1 cellular context compared by ENCODE assay signal in genomic region chr7:32490127-32490796, GRCh38.
TF ChIP-seq lines count a peak whose summit lies in the region.

TSS of gene LSM5 (minus strand) at chr7:32490380. CDS start at chr7:32490365, 15 bp downstream.

TF ChIP-seq in HepG2, 621 proteins besides CTCF, POLR2A, EP300 and RAD21 (continued from another document and continues in another):
- TF ChIP-seq PREB (CRISPR knock-in tag; IDR thresholded peaks at IDR 0.05) (no peak), ARNT2 (CRISPR knock-in tag; IDR thresholded peaks at IDR 0.05; ENCODE audit: low read depth) (peak; percentile 72), MXD1 (CRISPR knock-in tag; IDR thresholded peaks at IDR 0.05) (peak; percentile 85), ZNF317 (CRISPR knock-in tag; IDR thresholded peaks at IDR 0.05) (peak; percentile 84), SNRNP70 (IDR thresholded peaks at IDR 0.05; ENCODE audit: low read depth, low read length) (no peak), ZNF24 (IDR thresholded peaks at IDR 0.05) (no peak), HNRNPH1 (optimal IDR thresholded peaks at IDR 0.05; ENCODE audit: low read depth, low read length) (no peak), ZNF235 (CRISPR knock-in tag; IDR thresholded peaks at IDR 0.05; ENCODE audit: borderline replicate concordance) (peak; percentile 74; the same call in 1 of the 2 replicates), ATM (IDR thresholded peaks at IDR 0.05; ENCODE audit: borderline replicate concordance) (no peak), ZNF430 (CRISPR knock-in tag; IDR thresholded peaks at IDR 0.05) (peak; percentile 88; the same call in 1 of the 2 replicates), ARNTL (CRISPR knock-in tag; IDR thresholded peaks at IDR 0.05) (no peak; the same call in none of the 2 replicates), ATF1 (CRISPR knock-in tag; IDR thresholded peaks at IDR 0.05) (peak; percentile 78; the same call in 1 of the 2 replicates), HMG20B (CRISPR knock-in tag; conservative IDR thresholded peaks at IDR 0.05) (peak; percentile 54; the same call in 1 of the 2 replicates), POGZ (CRISPR knock-in tag; IDR thresholded peaks at IDR 0.05) (peak; percentile 94), ZNF335 (CRISPR knock-in tag; IDR thresholded peaks at IDR 0.05) (peak; percentile 82), ZNF790 (CRISPR knock-in tag; IDR thresholded peaks at IDR 0.05; ENCODE audit: borderline replicate concordance) (no peak), MYNN (CRISPR knock-in tag; IDR thresholded peaks at IDR 0.05; ENCODE audit: low read depth) (peak; percentile 91; the same call in 1 of the 2 replicates), REPIN1 (CRISPR knock-in tag; IDR thresholded peaks at IDR 0.05; ENCODE audit: borderline replicate concordance, low read depth) (peak; percentile 96), ARID5B (CRISPR knock-in tag; IDR thresholded peaks at IDR 0.05) (peak; percentile 71; the same call in 1 of the 2 replicates), PRPF4 (IDR thresholded peaks at IDR 0.05; ENCODE audit: low read depth, low read length, poor library complexity, severe bottlenecking) (no peak), RELA (CRISPR knock-in tag; IDR thresholded peaks at IDR 0.05) (peak; percentile 73; the same call in 1 of the 2 replicates), ZNF552 (CRISPR knock-in tag; IDR thresholded peaks at IDR 0.05; ENCODE audit: borderline replicate concordance) (peak; percentile 88; the same call in 1 of the 2 replicates), ASH2L (IDR thresholded peaks at IDR 0.05; ENCODE audit: insufficient read length, low read depth, low read length) (peak; percentile 98), ZNF354B (CRISPR knock-in tag; IDR thresholded peaks at IDR 0.05) (no peak), ZBTB33 (CRISPR knock-in tag; IDR thresholded peaks at IDR 0.05) (peak; percentile 58), ZNF619 (CRISPR knock-in tag; IDR thresholded peaks at IDR 0.05) (no peak), MAX (IDR thresholded peaks at IDR 0.05) (peak; percentile 84), ZNF703 (CRISPR knock-in tag; IDR thresholded peaks at IDR 0.05; ENCODE audit: borderline replicate concordance) (0 out of 2 replicates have a peak, but pooled peaks have one; percentile 30), ZNF720 (CRISPR knock-in tag; IDR thresholded peaks at IDR 0.05) (no peak; the same call in 1 of the 2 replicates), ZNF281 (CRISPR knock-in tag; IDR thresholded peaks at IDR 0.05; ENCODE audit: borderline replicate concordance) (no peak; the same call in 1 of the 2 replicates), CEBPB (IDR thresholded peaks at IDR 0.05; ENCODE audit: borderline replicate concordance, low read depth, low read length) (no peak), EED (CRISPR knock-in tag; IDR thresholded peaks at IDR 0.05) (peak; percentile 84; the same call in 1 of the 2 replicates), TEF (CRISPR knock-in tag; IDR thresholded peaks at IDR 0.05) (0 out of 2 replicates have a peak, but pooled peaks have one; percentile 70), ATF2 (CRISPR knock-in tag; IDR thresholded peaks at IDR 0.05) (peak; percentile 89; the same call in 1 of the 2 replicates), MAZ (IDR thresholded peaks at IDR 0.05; ENCODE audit: borderline replicate concordance, low read depth, low read length) (no peak), MAZ (CRISPR knock-in tag; IDR thresholded peaks at IDR 0.05; ENCODE audit: low read depth) (peak; percentile 47; the same call in 1 of the 2 replicates), ARHGAP35 (CRISPR knock-in tag; IDR thresholded peaks at IDR 0.05; ENCODE audit: borderline replicate concordance) (peak; percentile 93), ZNF251 (CRISPR knock-in tag; IDR thresholded peaks at IDR 0.05) (no peak), ISX (CRISPR knock-in tag; conservative IDR thresholded peaks at IDR 0.05) (peak; percentile 66; the same call in 1 of the 2 replicates), ZNF891 (CRISPR knock-in tag; IDR thresholded peaks at IDR 0.05) (peak; percentile 99), CREBL2 (CRISPR knock-in tag; IDR thresholded peaks at IDR 0.05; ENCODE audit: borderline replicate concordance) (0 out of 2 replicates have a peak, but pooled peaks have one; percentile 40), AFF4 (CRISPR knock-in tag; IDR thresholded peaks at IDR 0.05) (0 out of 2 replicates have a peak, but pooled peaks have one; percentile 66), DBP (CRISPR knock-in tag; IDR thresholded peaks at IDR 0.05; ENCODE audit: not compliant biosample characterization) (peak; percentile 83), ZNF747 (CRISPR knock-in tag; IDR thresholded peaks at IDR 0.05; ENCODE audit: borderline replicate concordance) (peak; percentile 92)
